ENCODE assay signal across 8 cellular contexts in genomic region chr19:46850228-46851203, GRCh38.
A peak's percentile ranks its signal among the peaks of the same experiment; 100 is the strongest.
DNase-seq lines count a peak whose midpoint lies in the region; ATAC-seq lines count a peak whose summit lies in the region.

Gene AP2S1, minus strand, starts transcription at chr19:46850846. Its CDS starts 80 bp downstream, at chr19:46850766.

- H3K27me3 ChIP-seq in BLaER1 treated with 17β-estradiol and CSF1 and Interleukin-3, amounts not matched to agents 10 nM and 100 nM: no peaks in the 10 kb centered on the region

- peak within 1 kb of the TSS; percentile 79 to 91 (median 88) for H3K9ac ChIP-seq in BLaER1 treated with 17β-estradiol and CSF1 and Interleukin-3, amounts not matched to agents 10 nM and 100 nM

- peak within 1 kb of the TSS; percentile 84 to 99 (median 96) for H3K4me2 ChIP-seq in BLaER1 treated with 17β-estradiol and CSF1 and Interleukin-3, amounts not matched to agents 10 nM and 100 nM

- peaks cover 5 to 45% (median 36%) of the 10 kb centered on the region in 11 experiments; a peak in 18 of 22 replicates for H4K20me1 ChIP-seq in BLaER1 treated with 17β-estradiol and CSF1 and Interleukin-3, amounts not matched to agents 10 nM and 100 nM

- peaks cover 10 to 23% (median 16%) of the 10 kb centered on the region in 11 experiments; a peak in 20 of 22 replicates for H3K36me3 ChIP-seq in BLaER1 treated with 17β-estradiol and CSF1 and Interleukin-3, amounts not matched to agents 10 nM and 100 nM

- peaks cover 14 to 48% (median 34%) of the 10 kb centered on the region in 10 experiments for H3K4me1 ChIP-seq in BLaER1 treated with 17β-estradiol and CSF1 and Interleukin-3, amounts not matched to agents 10 nM and 100 nM

- DNase-seq in NCI-H748 (lab: John Stamatoyannopoulos, UW; ENCODE audit: unreplicated experiment): peak; percentile 100
- peak; percentile 89 for DNase-seq in activated CD4-positive, alpha-beta T cell treated with anti-CD3 and anti-CD28 coated beads, Interleukin-2, amount 50 U/mL, for 1 hour
- peak; percentile 100 for DNase-seq in dedifferentiated amniotic fluid mesenchymal stem cell (ENCODE audit: extremely low spot score)
- DNase-seq in left kidney (ENCODE audit: low read depth, low spot score): peak; percentile 100
- peak; percentile 90 to 93 for DNase-seq in stimulated activated CD4-positive, alpha-beta T cell treated with anti-CD3 and anti-CD28 coated beads, Interleukin-2, amount 100 ng/mL, for 24 hours

- H3K27ac ChIP-seq in BLaER1 treated with 17β-estradiol and CSF1 and Interleukin-3, amounts not matched to agents 10 nM and 100 nM: peak within 1 kb of the TSS; percentile 64 to 93 (median 81)

- peak within 1 kb of the TSS; percentile 70 to 95 (median 82) for H3K4me3 ChIP-seq in BLaER1 treated with 17β-estradiol and CSF1 and Interleukin-3, amounts not matched to agents 10 nM and 100 nM

- peak; percentile 94 for ATAC-seq in GM19351 (IDR thresholded peaks at IDR 0.05; ENCODE audit: unreplicated experiment)
- peak; percentile 95 for ATAC-seq in HG03521 (IDR thresholded peaks at IDR 0.05; ENCODE audit: unreplicated experiment)

- no peaks in the 10 kb centered on the region for H3K9me3 ChIP-seq in BLaER1 treated with 17β-estradiol and CSF1 and Interleukin-3, amounts not matched to agents 10 nM and 100 nM (replicated peaks in 1 of 11)

Comparison
In these comparisons a context has a peak if more than half of its experiments do, and no peak if none do; other contexts are left out.
1. Peak in every context shown above with its lines: DNase-seq, ATAC-seq, H3K4me3 ChIP-seq and H3K27ac ChIP-seq.